ENCODE assay signal across 16 cellular contexts in genomic region chr11:109237636-109238035, GRCh38.
A peak's percentile ranks its signal among the peaks of the same experiment; 100 is the strongest.
DNase-seq lines count a peak whose midpoint lies in the region; ATAC-seq, FAIRE-seq and TF ChIP-seq lines count a peak whose summit lies in the region.
"Had no signal": no experiment of that assay in that cellular context is flagged by ENCODE, and none has a peak within 500 bp of the region (broad histone marks: within the 10 kb centered on the region; RNA-seq: fewer than 3 reads in every experiment).

No MANE protein-coding gene starts in this region.

- no peak overlapping the region for H3K4me3 ChIP-seq in astrocyte (ENCODE audit: insufficient read depth, low read depth, low read length)
- H3K4me3 ChIP-seq: A549 had no signal

- FAIRE-seq in astrocyte (lab: Jason Lieb, UNC) = no peak
- FAIRE-seq: A549, D721Med had no signal

- H3K79me2 ChIP-seq in astrocyte (ENCODE audit: insufficient read depth, low read length) = no peaks in the 10 kb centered on the region

- no peak overlapping the region for H3K4me2 ChIP-seq in astrocyte (ENCODE audit: low read length)

- H3K9ac ChIP-seq in astrocyte (ENCODE audit: low read length) = no peak overlapping the region

- no peaks in the 10 kb centered on the region for H3K9me3 Mint-ChIP-seq in astrocyte (ENCODE audit: unreplicated experiment)
- H3K9me3 Mint-ChIP-seq in stimulated activated naive B cell treated with anti-CD40 and anti-IgM and Interleukin-4, amounts not matched to agents 10 μg/mL and 1 μg/mL and 100 μg/mL, for 72 hours = peaks cover 1 to 6% of the 10 kb centered on the region in 2 donors
- H3K9me3 Mint-ChIP-seq in natural killer cell treated with Interleukin-12 subunit alpha and Interleukin-12 subunit beta and Interleukin-15 and Interleukin-18, amount 100 ng/mL, for 72 hours = peaks cover 12% of the 10 kb centered on the region

- H3K4me3 Mint-ChIP-seq in astrocyte (ENCODE audit: unreplicated experiment) = no peak overlapping the region
- H3K4me3 Mint-ChIP-seq in stimulated activated naive B cell treated with anti-CD40 and anti-IgM and Interleukin-4, amounts not matched to agents 10 μg/mL and 1 μg/mL and 100 μg/mL, for 72 hours = no peak overlapping the region
- H3K4me3 Mint-ChIP-seq in natural killer cell treated with Interleukin-12 subunit alpha and Interleukin-12 subunit beta and Interleukin-15 and Interleukin-18, amount 100 ng/mL, for 72 hours = no peak overlapping the region
- H3K4me3 Mint-ChIP-seq: CD14-positive monocyte; CD8-positive, alpha-beta T cell had no signal

- H2AFZ ChIP-seq in astrocyte (ENCODE audit: low read depth, low read length) = no peak overlapping the region

- H3K27me3 ChIP-seq in astrocyte (ENCODE audit: insufficient read depth, low read length) = no peaks in the 10 kb centered on the region

- no peaks in the 10 kb centered on the region for H3K9me3 ChIP-seq in astrocyte (ENCODE audit: insufficient read depth, low read depth, low read length)

- DNase-seq in M059J (ENCODE audit: low read depth) (peak; percentile 35), astrocyte (ENCODE audit: low read depth) (peak; percentile 50), fibroblast of peridontal ligament (ENCODE audit: extremely low read depth) (peak; percentile 18), myocyte (ENCODE audit: low read depth) (peak; percentile 7), ureter (ENCODE audit: low spot score) (no peak)
- no peak for DNase-seq in stimulated activated naive B cell treated with anti-CD40 and anti-IgM and Interleukin-4, amounts not matched to agents 10 μg/mL and 1 μg/mL and 100 μg/mL, for 72 hours
- DNase-seq in natural killer cell treated with Interleukin-12 subunit alpha and Interleukin-12 subunit beta and Interleukin-15 and Interleukin-18, amount 100 ng/mL, for 72 hours (ENCODE audit: low spot score) = no peak
- DNase-seq: CD8-positive, alpha-beta T cell; COR-L47; DMS153; GF-D8 had no signal

- H3K4me1 ChIP-seq in astrocyte (ENCODE audit: insufficient read depth, low read length) = no peaks in the 10 kb centered on the region

- H3K36me3 ChIP-seq in astrocyte (ENCODE audit: insufficient read depth, low read length) = no peaks in the 10 kb centered on the region

- no peaks in the 10 kb centered on the region for H3K36me3 Mint-ChIP-seq in astrocyte (ENCODE audit: low read depth, unreplicated experiment)
- no peaks in the 10 kb centered on the region for H3K36me3 Mint-ChIP-seq in stimulated activated naive B cell treated with anti-CD40 and anti-IgM and Interleukin-4, amounts not matched to agents 10 μg/mL and 1 μg/mL and 100 μg/mL, for 72 hours
- no peaks in the 10 kb centered on the region for H3K36me3 Mint-ChIP-seq in natural killer cell treated with Interleukin-12 subunit alpha and Interleukin-12 subunit beta and Interleukin-15 and Interleukin-18, amount 100 ng/mL, for 72 hours
- H3K36me3 Mint-ChIP-seq: CD14-positive monocyte; CD8-positive, alpha-beta T cell had no signal

- no peaks in the 10 kb centered on the region for H4K20me1 ChIP-seq in astrocyte (ENCODE audit: insufficient read depth, low read length)

- no peak for ATAC-seq in stimulated activated naive B cell treated with anti-CD40 and anti-IgM and Interleukin-4, amounts not matched to agents 10 μg/mL and 1 μg/mL and 100 μg/mL, for 72 hours (replicated peaks)
- no peak for ATAC-seq in GM18498 (IDR thresholded peaks at IDR 0.05; ENCODE audit: unreplicated experiment)
- ATAC-seq in natural killer cell treated with Interleukin-12 subunit alpha and Interleukin-12 subunit beta and Interleukin-15 and Interleukin-18, amount 100 ng/mL, for 72 hours = no peak
- ATAC-seq: A549; CD8-positive, alpha-beta T cell; HCT116 had no signal

- no peak for TF ChIP-seq CTCF in astrocyte (IDR thresholded peaks at IDR 0.05; ENCODE audit: insufficient read depth, low read depth, low read length)

- no peaks in the 10 kb centered on the region for H3K27me3 Mint-ChIP-seq in astrocyte (ENCODE audit: low read depth, unreplicated experiment)
- no peaks in the 10 kb centered on the region for H3K27me3 Mint-ChIP-seq in stimulated activated naive B cell treated with anti-CD40 and anti-IgM and Interleukin-4, amounts not matched to agents 10 μg/mL and 1 μg/mL and 100 μg/mL, for 72 hours
- H3K27me3 Mint-ChIP-seq in natural killer cell treated with Interleukin-12 subunit alpha and Interleukin-12 subunit beta and Interleukin-15 and Interleukin-18, amount 100 ng/mL, for 72 hours = no peaks in the 10 kb centered on the region

- no peaks in the 10 kb centered on the region for H3K4me1 Mint-ChIP-seq in astrocyte (ENCODE audit: low read depth, unreplicated experiment)
- H3K4me1 Mint-ChIP-seq in stimulated activated naive B cell treated with anti-CD40 and anti-IgM and Interleukin-4, amounts not matched to agents 10 μg/mL and 1 μg/mL and 100 μg/mL, for 72 hours = no peaks in the 10 kb centered on the region
- H3K4me1 Mint-ChIP-seq in natural killer cell treated with Interleukin-12 subunit alpha and Interleukin-12 subunit beta and Interleukin-15 and Interleukin-18, amount 100 ng/mL, for 72 hours (ENCODE audit: low read depth in 2 of 2) = no peaks in the 10 kb centered on the region
- H3K4me1 Mint-ChIP-seq: CD14-positive monocyte had no signal

- no peak overlapping the region for H3K27ac ChIP-seq in astrocyte (ENCODE audit: low read depth, low read length)
- H3K27ac ChIP-seq: A549 had no signal

- no peak overlapping the region for H3K27ac Mint-ChIP-seq in astrocyte (ENCODE audit: unreplicated experiment)
- H3K27ac Mint-ChIP-seq in stimulated activated naive B cell treated with anti-CD40 and anti-IgM and Interleukin-4, amounts not matched to agents 10 μg/mL and 1 μg/mL and 100 μg/mL, for 72 hours = no peak overlapping the region
- no peak overlapping the region for H3K27ac Mint-ChIP-seq in natural killer cell treated with Interleukin-12 subunit alpha and Interleukin-12 subunit beta and Interleukin-15 and Interleukin-18, amount 100 ng/mL, for 72 hours
- H3K27ac Mint-ChIP-seq: CD14-positive monocyte; CD8-positive, alpha-beta T cell had no signal

Comparison
In these comparisons a context has a peak if more than half of its experiments do, and no peak if none do; other contexts are left out.
1. DNase-seq: peak in M059J (single experiment), astrocyte (single experiment), fibroblast of peridontal ligament (single experiment) and myocyte (single experiment); none in stimulated activated naive B cell treated with anti-CD40 and anti-IgM and Interleukin-4, amounts not matched to agents 10 μg/mL and 1 μg/mL and 100 μg/mL, for 72 hours (single experiment), natural killer cell treated with Interleukin-12 subunit alpha and Interleukin-12 subunit beta and Interleukin-15 and Interleukin-18, amount 100 ng/mL, for 72 hours (single experiment) and ureter (single experiment).